ENCODE assay signal across 6 cellular contexts in the genomic region with DNA sequence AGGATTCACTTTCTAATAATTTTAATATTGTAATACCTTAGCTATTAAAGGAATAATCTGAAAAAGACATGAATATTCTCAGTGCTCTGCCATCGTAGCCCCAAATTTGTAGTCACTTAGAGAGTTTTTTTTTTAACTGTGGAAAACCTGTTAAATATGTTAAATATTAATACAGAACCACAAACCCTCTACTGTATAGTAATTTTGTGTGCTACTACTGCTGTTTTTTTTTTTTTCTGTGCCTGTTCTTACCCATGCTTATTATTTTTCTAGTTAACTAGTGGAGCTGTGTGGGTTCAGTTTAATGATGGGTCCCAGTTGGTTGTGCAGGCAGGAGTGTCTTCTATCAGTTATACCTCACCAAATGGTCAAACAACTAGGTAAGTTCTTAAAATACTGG.
"Had no signal": no experiment of that assay in that cellular context is flagged by ENCODE, and none has a peak within 500 bp of the region (broad histone marks: within the 10 kb centered on the region; RNA-seq: fewer than 3 reads in every experiment).

No MANE protein-coding gene starts in this region.

- ATAC-seq: GM23338 had no signal

- H3K4me2 ChIP-seq: GM23338 had no signal

- H3K4me3 ChIP-seq: GM23338, K562 had no signal

- H2AFZ ChIP-seq: GM23338 had no signal

- DNase-seq: H9, HCEC 1CT, IMR-90, KG1 had no signal
